30 cellular contexts compared by ENCODE assay signal in genomic region chr1:34816332-34816731, GRCh38. TPM values are rescaled to one million over a fixed set of nuclear protein-coding genes. Genes with fewer than 3 reads are reported as not detected.
DNase-seq lines count a peak whose midpoint lies in the region; ATAC-seq and TF ChIP-seq lines count a peak whose summit lies in the region.
"Had no signal": no experiment of that assay in that cellular context is flagged by ENCODE, and none has a peak within 500 bp of the region (broad histone marks: within the 10 kb centered on the region; RNA-seq: fewer than 3 reads in every experiment).

No MANE protein-coding gene starts in this region.

- TF ChIP-seq CTCF in ascending aorta (IDR thresholded peaks at IDR 0.05) = no peak
- no peak for TF ChIP-seq CTCF in mucosa of descending colon (IDR thresholded peaks at IDR 0.05)
- no peak for TF ChIP-seq CTCF in thoracic aorta (IDR thresholded peaks at IDR 0.05)
- no peak for TF ChIP-seq CTCF in vagina (IDR thresholded peaks at IDR 0.05)

- H3K36me3 ChIP-seq in ascending aorta = no peaks in the 10 kb centered on the region
- H3K36me3 ChIP-seq in mucosa of descending colon (ENCODE audit: low read depth) = no peaks in the 10 kb centered on the region
- H3K36me3 ChIP-seq in thoracic aorta = no peaks in the 10 kb centered on the region
- no peaks in the 10 kb centered on the region for H3K36me3 ChIP-seq in aorta (ENCODE audit: control insufficient read depth in 1 of 2, insufficient read depth in 2 of 2, low read length in 1 of 2)
- no peaks in the 10 kb centered on the region for H3K36me3 ChIP-seq in vagina
- H3K36me3 ChIP-seq: BE2C, BLaER1 had no signal

- H3K27ac ChIP-seq in ascending aorta (peak overlapping the region; percentile 50 to 59), thoracic aorta (peak overlapping the region; percentile 27 to 68), aorta (ENCODE audit: low read depth in 1 of 2, low read length in 2 of 2) (peak overlapping the region; percentile 36 to 95), vagina (no peak overlapping the region)
- H3K27ac ChIP-seq: BLaER1 had no signal

- H3K27me3 ChIP-seq in ascending aorta (no peaks in the 10 kb centered on the region), thoracic aorta (replicated peaks; ENCODE audit: insufficient read depth) (no peaks in the 10 kb centered on the region), aorta (ENCODE audit: control insufficient read depth in 1 of 2, insufficient read depth in 2 of 2, low read length in 1 of 2) (no peaks in the 10 kb centered on the region), vagina (no peaks in the 10 kb centered on the region)
- H3K27me3 ChIP-seq: BE2C, BLaER1 had no signal

- peaks cover 0 to 9% of the 10 kb centered on the region in 2 donors for H3K9me3 ChIP-seq in ascending aorta
- no peaks in the 10 kb centered on the region for H3K9me3 ChIP-seq in mucosa of descending colon
- H3K9me3 ChIP-seq in thoracic aorta = no peaks in the 10 kb centered on the region
- no peaks in the 10 kb centered on the region for H3K9me3 ChIP-seq in aorta (ENCODE audit: control insufficient read depth, low read length)
- no peaks in the 10 kb centered on the region for H3K9me3 ChIP-seq in vagina
- H3K9me3 ChIP-seq: BE2C had no signal

- H3K4me3 ChIP-seq in ascending aorta (no peak overlapping the region), mucosa of descending colon (no peak overlapping the region), thoracic aorta (peak overlapping the region; percentile 12), aorta (ENCODE audit: low read length in 2 of 2) (no peak overlapping the region), vagina (no peak overlapping the region)
- H3K4me3 ChIP-seq: BLaER1, GM12878 had no signal

- H3K4me1 ChIP-seq in ascending aorta (peaks cover 0 to 27% of the 10 kb centered on the region in 2 donors), mucosa of descending colon (ENCODE audit: low read depth) (peaks cover 10% of the 10 kb centered on the region), thoracic aorta (ENCODE audit: control insufficient read depth in 1 of 2, low read depth in 2 of 2) (peaks cover 27 to 32% of the 10 kb centered on the region in 2 donors), aorta (ENCODE audit: control insufficient read depth in 1 of 2, insufficient read depth in 2 of 2, low read length in 2 of 2) (no peaks in the 10 kb centered on the region), vagina (no peaks in the 10 kb centered on the region)
- H3K4me1 ChIP-seq: BE2C had no signal

- TF ChIP-seq POLR2A in vagina (IDR thresholded peaks at IDR 0.05) = no peak

- intact Hi-C loops in ascending aorta (cut with DNase I) = no loop called here
- intact Hi-C loops in mucosa of descending colon (cut with DNase I, micrococcal nuclease) = no loop called here
- intact Hi-C loops in aorta (cut with DNase I) = no loop called here
- intact Hi-C loops in vagina (cut with DNase I) = no loop called here

- peak; percentile 50 for ATAC-seq in mucosa of descending colon
- no peak for ATAC-seq in thoracic aorta (ENCODE audit: insufficient number of reproducible peaks, low FRiP score, low read depth)
- ATAC-seq in aorta (ENCODE audit: low FRiP score) = no peak
- ATAC-seq in GM21528 (IDR thresholded peaks at IDR 0.05; ENCODE audit: low FRiP score, unreplicated experiment) = no peak
- ATAC-seq: GM12878 had no signal

- DNase-seq in ascending aorta (ENCODE audit: low spot score in 2 of 2) (no peak), mucosa of descending colon (no peak), thoracic aorta (ENCODE audit: low spot score) (no peak), aorta (no peak), cerebellum (ENCODE audit: low spot score) (no peak), mucosa of gallbladder (ENCODE audit: low spot score) (no peak), vagina (ENCODE audit: extremely low spot score in 2 of 2) (no peak)
- DNase-seq: 8988T; ACHN; BE2C; C1 segment of cervical spinal cord; CD4-positive, alpha-beta memory T cell; CD4-positive, CD25-positive, alpha-beta regulatory T cell; CD8-positive, alpha-beta memory T cell; COR-L47; DMS 273 treated with DMSO at 0.1 percent for 48 hours; DMS153; DMS53; DMS79; DND-41; EL; GDM1 had no signal

RNA-seq across cellular contexts. Expression of gene GJA4, which starts 23.5 kb away (rescaled TPM):
- total RNA-seq in ascending aorta (190 TPM), mucosa of descending colon (1 to 10 TPM in 2 of 3 donors, under 1 TPM in 1; 0.84 to 4.1 (median 2.7) TPM), thoracic aorta (10 to 100 TPM; 41.3 to 64.2 TPM), aorta (10 to 100 TPM; 45.4 to 49.2 TPM), cerebellum (3.8 TPM), mucosa of gallbladder (9.0 TPM), vagina (28.5 TPM)
- polyA plus RNA-seq in aorta = 10 to 100 TPM; 21.0 to 72.2 TPM
- total RNA-seq: A673; CD4-positive, alpha-beta memory T cell; CD4-positive, CD25-positive, alpha-beta regulatory T cell; CD8-positive, alpha-beta memory T cell; Daoy; G401 had no signal
- polyA plus RNA-seq: AG04450; CD14-positive monocyte; CD4-positive, alpha-beta memory T cell; CD4-positive, CD25-positive, alpha-beta regulatory T cell; CD8-positive, alpha-beta memory T cell had no signal

RNA-seq across cellular contexts. Expression of gene GJB3, which starts 35.3 kb away (rescaled TPM):
- total RNA-seq in ascending aorta (not detected), mucosa of descending colon (1 to 10 TPM; 2.7 to 6.1 (median 4.5) TPM), thoracic aorta (under 1 TPM; 0.28 to 0.54 TPM), aorta (under 1 TPM; 0.21 to 0.42 TPM), cerebellum (not detected), mucosa of gallbladder (6.3 TPM), vagina (24.6 TPM)
- 1 to 10 TPM in 1 of 2 donors, not detected in 1; 1.0 TPM for polyA plus RNA-seq in aorta
- total RNA-seq: A673; CD4-positive, alpha-beta memory T cell; CD4-positive, CD25-positive, alpha-beta regulatory T cell; CD8-positive, alpha-beta memory T cell; Daoy; G401; GM12878 had no signal
- polyA plus RNA-seq: AG04450; CD14-positive monocyte; CD4-positive, alpha-beta memory T cell; CD4-positive, CD25-positive, alpha-beta regulatory T cell; CD8-positive, alpha-beta memory T cell; GM12878 had no signal

RNA-seq across cellular contexts. Expression of gene SMIM12, which starts 43.2 kb away (rescaled TPM):
- total RNA-seq in ascending aorta (23.2 TPM), mucosa of descending colon (10 to 100 TPM; 50.8 to 53.8 (median 51.8) TPM), thoracic aorta (10 to 100 TPM; 30.1 to 33.5 TPM), aorta (10 to 100 TPM; 38.1 to 58.8 TPM), cerebellum (14.2 TPM), mucosa of gallbladder (28.9 TPM), vagina (36.6 TPM)
- polyA plus RNA-seq in aorta = 10 to 100 TPM; 38.6 to 46.3 TPM

RNA-seq across cellular contexts. Expression of gene GJB4, which starts 56.8 kb away (rescaled TPM):
- total RNA-seq in ascending aorta = not detected
- total RNA-seq in mucosa of descending colon = not detected
- not detected for total RNA-seq in thoracic aorta
- not detected for total RNA-seq in aorta
- polyA plus RNA-seq in aorta = not detected
- total RNA-seq in cerebellum = not detected
- 6.1 TPM for total RNA-seq in mucosa of gallbladder
- 2.0 TPM for total RNA-seq in vagina
- total RNA-seq: A673; CD4-positive, alpha-beta memory T cell; CD4-positive, CD25-positive, alpha-beta regulatory T cell; CD8-positive, alpha-beta memory T cell; G401; GM12878 had no signal
- polyA plus RNA-seq: AG04450; CD14-positive monocyte; CD4-positive, alpha-beta memory T cell; CD4-positive, CD25-positive, alpha-beta regulatory T cell; CD8-positive, alpha-beta memory T cell; GM12878 had no signal
